ENCODE assay signal across 25 cellular contexts in the genomic region with DNA sequence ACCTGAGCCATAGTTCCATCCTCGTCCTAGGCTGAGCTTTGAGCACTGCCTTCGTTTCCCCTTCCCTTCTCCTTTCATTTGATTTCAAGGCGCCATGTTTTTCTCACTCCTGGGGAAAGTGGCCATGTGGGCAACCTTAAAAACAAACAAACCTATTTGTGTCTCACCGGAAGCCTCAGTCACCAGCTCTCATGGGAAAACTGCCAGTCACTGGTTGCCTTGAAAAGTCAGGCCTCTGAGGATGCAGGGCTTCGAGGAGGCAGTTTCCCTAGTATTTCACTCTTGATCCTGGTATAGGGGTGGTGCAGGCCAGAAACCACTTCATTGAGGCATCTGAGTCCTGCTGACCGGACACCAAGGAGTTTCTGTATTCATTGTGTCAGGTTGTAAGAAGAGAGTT. TPM values are rescaled to one million over a fixed set of nuclear protein-coding genes. Genes with fewer than 3 reads are reported as not detected.
A peak's percentile ranks its signal among the peaks of the same experiment; 100 is the strongest.
DNase-seq lines count a peak whose midpoint lies in the region; ATAC-seq, FAIRE-seq and TF ChIP-seq lines count a peak whose summit lies in the region.
"Had no signal": no experiment of that assay in that cellular context is flagged by ENCODE, and none has a peak within 500 bp of the region (broad histone marks: within the 10 kb centered on the region; RNA-seq: fewer than 3 reads in every experiment).

No MANE protein-coding gene starts in this region.

- no peaks in the 10 kb centered on the region for H3K36me3 Mint-ChIP-seq in activated naive CD4-positive, alpha-beta T cell treated with anti-CD3 and anti-CD28 coated beads, Interleukin-2, amount 10 ng/mL, durations not matched to agents 7 days and 5 days
- H3K36me3 Mint-ChIP-seq: CD14-positive monocyte had no signal

- no peaks in the 10 kb centered on the region for H4K20me1 ChIP-seq in K562 (replicated peaks; ENCODE audit: control insufficient read depth, insufficient read depth, low read length)

- no peak for FAIRE-seq in K562 (lab: Jason Lieb, UNC)
- FAIRE-seq: GM12891, H1 had no signal

- no peaks in the 10 kb centered on the region for H3K27me3 Mint-ChIP-seq in activated naive CD4-positive, alpha-beta T cell treated with anti-CD3 and anti-CD28 coated beads, Interleukin-2, amount 10 ng/mL, durations not matched to agents 7 days and 5 days

- no TSS peak for BruUV-seq in K562 (replicated peaks; lab: Mats Ljungman, UMichigan)

- no peak overlapping the region for H3K27ac ChIP-seq in K562 (ENCODE audit: extremely low read depth, low read depth, low read length)
- H3K27ac ChIP-seq: KMS-11, SJSA1 had no signal

- intact Hi-C loops in K562 (cut with micrococcal nuclease): no loop called here

- H3K4me1 Mint-ChIP-seq in activated naive CD4-positive, alpha-beta T cell treated with anti-CD3 and anti-CD28 coated beads, Interleukin-2, amount 10 ng/mL, durations not matched to agents 7 days and 5 days: peaks cover 13% of the 10 kb centered on the region
- H3K4me1 Mint-ChIP-seq: CD14-positive monocyte had no signal

- peak overlapping the region; percentile 25; the same call in 1 of the 2 replicates for H2AFZ ChIP-seq in K562 (ENCODE audit: low read depth, low read length)

- H3K4me3 ChIP-seq in K562: no peak overlapping the region
- H3K4me3 ChIP-seq: SJSA1 had no signal

- H3K36me3 ChIP-seq in K562 (ENCODE audit: control insufficient read depth, insufficient read depth, low read length): no peaks in the 10 kb centered on the region
- H3K36me3 ChIP-seq: SJSA1 had no signal

- DNase-seq in activated naive CD4-positive, alpha-beta T cell treated with anti-CD3 and anti-CD28 coated beads, Interleukin-2, amount 10 ng/mL, durations not matched to agents 7 days and 5 days: no peak
- DNase-seq in activated naive CD4-positive, alpha-beta T cell treated with anti-CD3 and anti-CD28 coated beads, Interleukin-2, amount 50 U/mL, for 16 hours: no peak
- peak; percentile 27 for DNase-seq in HT1080 (ENCODE audit: low read depth)
- no peak for DNase-seq in K562 (ENCODE audit: extremely low read depth in 1 of 4, low spot score in 3 of 4)
- no peak for DNase-seq in occipital lobe (lab: John Stamatoyannopoulos, UW)
- no peak for DNase-seq in mucosa of gallbladder (ENCODE audit: low spot score)
- DNase-seq: Calu3, DMS79 treated with DMSO at 0.1 percent for 48 hours, GF-D8, HCEC 1CT, IMR-90, NCI-H1092, NCI-H1417 treated with DMSO at 0.1 percent for 48 hours, NCI-H1694 treated with DMSO at 0.1 percent for 48 hours, NCI-H2081, NCI-H2227 treated with DMSO at 0.1 percent for 48 hours, NCI-H526 treated with DMSO at 0.1 percent for 48 hours, Right ventricle myocardium superior, RPMI8226 had no signal

- no peak for ATAC-seq in K562
- ATAC-seq in HG02973 (IDR thresholded peaks at IDR 0.05; ENCODE audit: unreplicated experiment): no peak

- in situ Hi-C loops in K562 (cut with MboI): no loop called here

- CTCF ChIA-PET in activated naive CD4-positive, alpha-beta T cell treated with anti-CD3 and anti-CD28 coated beads, Interleukin-2, amount 10 ng/mL, durations not matched to agents 7 days and 5 days (lab: Charles Lee): no interaction called here
- CTCF ChIA-PET in K562 (lab: Yijun Ruan, JAX; ENCODE audit: low intra/inter-chr PET ratio): no interaction called here

- TF ChIP-seq CTCF in K562 (IDR thresholded peaks at IDR 0.05 in 2 of 3, conservative IDR thresholded peaks at IDR 0.05 in 1 of 3; ENCODE audit: insufficient read depth in 2 of 3, low read depth in 1 of 3, low read length in 3 of 3): no peak

- H3K4me1 ChIP-seq in K562 (replicated peaks in 1 of 2; ENCODE audit: control insufficient read depth in 2 of 2, insufficient read depth in 2 of 2, low read length in 2 of 2): no peaks in the 10 kb centered on the region

- H3K9me3 ChIP-seq in K562 (replicated peaks; ENCODE audit: control insufficient read depth, insufficient read depth, low read depth, low read length): no peaks in the 10 kb centered on the region
- H3K9me3 ChIP-seq: SJSA1 had no signal

- no peaks in the 10 kb centered on the region for H3K79me2 ChIP-seq in K562 (ENCODE audit: control insufficient read depth, insufficient read depth, low read length)

- H3K9me1 ChIP-seq in K562 (ENCODE audit: control insufficient read depth, insufficient read depth, low read length): no peaks in the 10 kb centered on the region

- no peak for TF ChIP-seq RAD21 in K562 (CRISPR knock-in tag; conservative IDR thresholded peaks at IDR 0.05 in 1 of 2, IDR thresholded peaks at IDR 0.05 in 1 of 2)

- TF ChIP-seq POLR2A in K562 (conservative IDR thresholded peaks at IDR 0.05): no peak

- H3K9me3 Mint-ChIP-seq in activated naive CD4-positive, alpha-beta T cell treated with anti-CD3 and anti-CD28 coated beads, Interleukin-2, amount 10 ng/mL, durations not matched to agents 7 days and 5 days: no peaks in the 10 kb centered on the region

- no peak for TF ChIP-seq EP300 in K562 (IDR thresholded peaks at IDR 0.05; ENCODE audit: low read length)

- H3K27ac Mint-ChIP-seq in activated naive CD4-positive, alpha-beta T cell treated with anti-CD3 and anti-CD28 coated beads, Interleukin-2, amount 10 ng/mL, durations not matched to agents 7 days and 5 days: peak overlapping the region; percentile 46
- H3K27ac Mint-ChIP-seq: CD14-positive monocyte had no signal

- H3K4me2 ChIP-seq in K562 (ENCODE audit: insufficient read depth, low read length): no peak overlapping the region
- H3K4me2 ChIP-seq: KMS-11 had no signal

- H3K9ac ChIP-seq in K562 (ENCODE audit: insufficient read depth in 1 of 2, low read depth in 2 of 2, low read length in 2 of 2): no peak overlapping the region
- H3K9ac ChIP-seq: KMS-11 had no signal

- H3K27me3 ChIP-seq in K562 (ENCODE audit: control insufficient read depth in 2 of 2, insufficient read depth in 2 of 2, low read length in 2 of 2): no peaks in the 10 kb centered on the region; a peak in 1 of 5 replicates
- H3K27me3 ChIP-seq: SJSA1 had no signal

- no peak overlapping the region for H3K4me3 Mint-ChIP-seq in activated naive CD4-positive, alpha-beta T cell treated with anti-CD3 and anti-CD28 coated beads, Interleukin-2, amount 10 ng/mL, durations not matched to agents 7 days and 5 days
- H3K4me3 Mint-ChIP-seq: CD14-positive monocyte had no signal

- WGBS in K562 (ENCODE audit: insufficient coverage, low coverage, missing lambda C conversion rate): 37% methylated on average over 5 of the region's 6 CpGs

- POLR2A ChIA-PET in K562 (lab: Yijun Ruan, JAX): no interaction called here

TF ChIP-seq in K562, 482 proteins besides CTCF, POLR2A, EP300 and RAD21 (continues in another document):
- TF ChIP-seq HDGF (IDR thresholded peaks at IDR 0.05): no peak
- no peak for TF ChIP-seq ZNF174 (CRISPR knock-in tag; IDR thresholded peaks at IDR 0.05)
- TF ChIP-seq CHCHD3 (CRISPR knock-in tag; IDR thresholded peaks at IDR 0.05): no peak
- TF ChIP-seq ZC3H8 (IDR thresholded peaks at IDR 0.05): no peak
- no peak for TF ChIP-seq CHD4 (IDR thresholded peaks at IDR 0.05; ENCODE audit: insufficient read depth, insufficient replicate concordance, low read depth, low read length, poor library complexity, severe bottlenecking)
- no peak for TF ChIP-seq ZC3H4 (CRISPR knock-in tag; IDR thresholded peaks at IDR 0.05; ENCODE audit: borderline replicate concordance)
- TF ChIP-seq SRF (CRISPR knock-in tag; IDR thresholded peaks at IDR 0.05): no peak
- TF ChIP-seq, protein P1, sequence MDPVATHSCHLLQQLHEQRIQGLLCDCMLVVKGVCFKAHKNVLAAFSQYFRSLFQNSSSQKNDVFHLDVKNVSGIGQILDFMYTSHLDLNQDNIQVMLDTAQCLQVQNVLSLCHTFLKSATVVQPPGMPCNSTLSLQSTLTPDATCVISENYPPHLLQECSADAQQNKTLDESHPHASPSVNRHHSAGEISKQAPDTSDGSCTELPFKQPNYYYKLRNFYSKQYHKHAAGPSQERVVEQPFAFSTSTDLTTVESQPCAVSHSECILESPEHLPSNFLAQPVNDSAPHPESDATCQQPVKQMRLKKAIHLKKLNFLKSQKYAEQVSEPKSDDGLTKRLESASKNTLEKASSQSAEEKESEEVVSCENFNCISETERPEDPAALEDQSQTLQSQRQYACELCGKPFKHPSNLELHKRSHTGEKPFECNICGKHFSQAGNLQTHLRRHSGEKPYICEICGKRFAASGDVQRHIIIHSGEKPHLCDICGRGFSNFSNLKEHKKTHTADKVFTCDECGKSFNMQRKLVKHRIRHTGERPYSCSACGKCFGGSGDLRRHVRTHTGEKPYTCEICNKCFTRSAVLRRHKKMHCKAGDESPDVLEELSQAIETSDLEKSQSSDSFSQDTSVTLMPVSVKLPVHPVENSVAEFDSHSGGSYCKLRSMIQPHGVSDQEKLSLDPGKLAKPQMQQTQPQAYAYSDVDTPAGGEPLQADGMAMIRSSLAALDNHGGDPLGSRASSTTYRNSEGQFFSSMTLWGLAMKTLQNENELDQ (CRISPR knock-in tag; IDR thresholded peaks at IDR 0.05; ENCODE audit: borderline replicate concordance): no peak

RNA-seq across cellular contexts. Expression of a gene that starts 59.2 kb away (rescaled TPM):
- total RNA-seq in HT1080 (2014; rRNA removed; shearing (Covaris generic)): 15.1 and 16.6 TPM in 2 replicates
- polyA plus RNA-seq in HT1080 (2015; cell fraction: cytosol; rRNA removed): 9.6 and 10.4 TPM in 2 replicates
- 23.5 and 33.0 TPM in 2 replicates for polyA plus RNA-seq in HT1080 (2015; cell fraction: nucleus; rRNA removed)
- total RNA-seq in K562 (2011; cell fraction: chromatin; rRNA removed; ENCODE audit: low replicate concordance): 27.9 and 40.5 TPM in 2 replicates
- total RNA-seq in K562 (2011; cell fraction: nucleolus; rRNA removed): 35.9 and 38.8 TPM in 2 replicates
- 25.5 and 29.1 TPM in 2 replicates for total RNA-seq in K562 (2011; cell fraction: nucleoplasm; rRNA removed)
- total RNA-seq in K562 (2014; rRNA removed) (27.5 and 30.9 TPM in 2 replicates), K562 (2014; rRNA removed; fragmentation: Illumina TruSeq; extraction: Trizol) (24.1 and 24.8 TPM in 2 replicates), K562 (2015; rRNA removed; fragmentation: Illumina TruSeq; extraction: Trizol) (19.8 and 19.9 TPM in 2 replicates), K562 (2021) (39.0 and 43.0 TPM in 2 replicates), occipital lobe (122 TPM), mucosa of gallbladder (29.1 TPM)
- polyA plus RNA-seq in K562 (2011; rRNA removed) (22.1 and 28.6 TPM in 2 replicates), K562 (2014; fragmentation: Illumina TruSeq; extraction: Trizol) (22.5 and 26.3 TPM in 2 replicates), K562 (2014; fragmentation: Nextera tagmentation; extraction: Ambion mirVana) (10 to 100 TPM in 1 of 2 experiments, 1 to 10 TPM in 1; 9.0 to 12.2 TPM), K562 (2014; rRNA removed) (28.1 and 36.4 TPM in 2 replicates)
- 21.6 and 26.2 TPM in 2 replicates for polyA plus RNA-seq in K562 (2011; cell fraction: cytosol; rRNA removed)
- 58.7 and 62.0 TPM in 2 replicates for polyA plus RNA-seq in K562 (2011; cell fraction: nucleus; rRNA removed)
- polyA plus RNA-seq in K562 (2012): 20.0 and 26.4 TPM in 2 replicates
- 25.6 and 33.0 TPM in 2 replicates for polyA minus RNA-seq in K562 (2011; rRNA and poly(A)+ RNA removed)
- 24.9 and 28.0 TPM in 2 replicates for polyA minus RNA-seq in K562 (2011; cell fraction: cytosol; rRNA and poly(A)+ RNA removed)
- 48.7 and 49.8 TPM in 2 replicates for polyA minus RNA-seq in K562 (2011; cell fraction: nucleus; rRNA and poly(A)+ RNA removed)
